ENCODE assay signal across 1 cellular context in the genomic region with DNA sequence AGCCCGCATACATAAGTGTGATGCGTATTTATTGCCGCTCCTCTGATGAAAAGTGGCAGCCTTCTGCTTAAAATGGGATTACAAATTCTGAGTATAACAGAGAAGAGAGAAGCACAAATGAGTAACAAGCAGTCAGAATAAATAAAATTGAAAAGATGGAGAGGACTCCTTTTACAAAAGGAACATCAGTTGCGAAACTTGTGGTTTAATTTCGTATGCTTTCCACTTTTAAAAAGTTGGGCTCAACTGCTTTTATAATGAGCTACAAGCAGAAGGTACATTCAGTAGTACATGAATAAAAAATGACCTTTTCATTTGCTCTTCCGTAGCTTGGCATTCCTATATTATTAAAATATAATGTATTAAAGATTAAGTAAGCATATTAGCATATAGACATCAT.
TF ChIP-seq lines count a peak whose summit lies in the region.

No MANE protein-coding gene starts in this region.

TF ChIP-seq in IMR-90, 13 proteins besides CTCF, POLR2A, EP300 and RAD21 (continued from another document):
- TF ChIP-seq SMC3 (IDR thresholded peaks at IDR 0.05; ENCODE audit: low read depth, low read length) = no peak
- no peak for TF ChIP-seq RCOR1 (IDR thresholded peaks at IDR 0.05; ENCODE audit: insufficient replicate concordance, low read length)
- peak; percentile 66 for TF ChIP-seq CEBPB (IDR thresholded peaks at IDR 0.05; ENCODE audit: low read depth, low read length)
